ENCODE assay signal across 16 cellular contexts in genomic region chr10:86851329-86852207, GRCh38.
A peak's percentile ranks its signal among the peaks of the same experiment; 100 is the strongest.
DNase-seq lines count a peak whose midpoint lies in the region; ATAC-seq and FAIRE-seq lines count a peak whose summit lies in the region.
"Had no signal": no experiment of that assay in that cellular context is flagged by ENCODE, and none has a peak within 500 bp of the region (broad histone marks: within the 10 kb centered on the region; RNA-seq: fewer than 3 reads in every experiment).

No MANE protein-coding gene starts in this region.

- no peak overlapping the region for H2BK5ac ChIP-seq in mesenchymal stem cell (ENCODE audit: low read depth, low read length, poor library complexity, severe bottlenecking)

- 97% methylated on average over 9 of the region's 11 CpGs for WGBS in mesenchymal stem cell

- no peak overlapping the region for H3K4me2 ChIP-seq in mesenchymal stem cell (ENCODE audit: low read length, poor library complexity, severe bottlenecking)
- H3K4me2 ChIP-seq: BLaER1 had no signal

- H4K91ac ChIP-seq in mesenchymal stem cell (ENCODE audit: low read length): no peak overlapping the region

- FAIRE-seq in HTR-8/SVneo (lab: Jason Lieb, UNC): no peak
- FAIRE-seq: GM12892 had no signal

- H3K4me3 ChIP-seq in mesenchymal stem cell (ENCODE audit: insufficient read depth in 1 of 2, low read depth in 1 of 2, low read length in 2 of 2): peak overlapping the region in 1 of 2 experiments; percentile 52
- H3K4me3 ChIP-seq: BLaER1 had no signal

- no peak overlapping the region for H2AK5ac ChIP-seq in mesenchymal stem cell (ENCODE audit: low read length, severe bottlenecking)

- H3K79me1 ChIP-seq in mesenchymal stem cell (replicated peaks; ENCODE audit: low read length, poor library complexity, severe bottlenecking): peaks cover 11% of the 10 kb centered on the region

- ATAC-seq in GM21737 (IDR thresholded peaks at IDR 0.05; ENCODE audit: unreplicated experiment) (no peak), GM19328 (IDR thresholded peaks at IDR 0.05; ENCODE audit: unreplicated experiment) (no peak)
- ATAC-seq: activated CD8-positive, alpha-beta T cell treated with anti-CD3 and anti-CD28 coated beads, Interleukin-2, amount 10 ng/mL, durations not matched to agents 7 days and 5 days; Panc1; stimulated activated naive B cell treated with anti-CD40 and anti-IgM and Interleukin-4, amounts not matched to agents 10 μg/mL and 1 μg/mL and 100 μg/mL, for 72 hours had no signal

- no peak overlapping the region for H3K4ac ChIP-seq in mesenchymal stem cell (ENCODE audit: low read depth in 1 of 2, low read length in 2 of 2)

- H3K27ac ChIP-seq in mesenchymal stem cell (ENCODE audit: low read length, poor library complexity, severe bottlenecking): no peak overlapping the region
- H3K27ac ChIP-seq: BLaER1, parathyroid adenoma had no signal

- no peaks in the 10 kb centered on the region for H3K4me1 ChIP-seq in mesenchymal stem cell (ENCODE audit: control insufficient read depth, insufficient read depth, low read depth, low read length)
- H3K4me1 ChIP-seq: BLaER1, parathyroid adenoma had no signal

- H4K8ac ChIP-seq in mesenchymal stem cell (ENCODE audit: low read length): no peak overlapping the region

- H2BK15ac ChIP-seq in mesenchymal stem cell (ENCODE audit: low read depth, poor library complexity, severe bottlenecking): no peak overlapping the region

- no peak overlapping the region for H3K14ac ChIP-seq in mesenchymal stem cell (ENCODE audit: low read length in 2 of 2)

- no peak overlapping the region for H2AFZ ChIP-seq in mesenchymal stem cell (ENCODE audit: low read depth, low read length)
- H2AFZ ChIP-seq: parathyroid adenoma had no signal

- no peaks in the 10 kb centered on the region for H3K27me3 ChIP-seq in mesenchymal stem cell (ENCODE audit: control insufficient read depth in 1 of 2, insufficient read depth in 1 of 2, low read length in 2 of 2)
- H3K27me3 ChIP-seq: BLaER1 had no signal

- DNase-seq in AG08396 (ENCODE audit: low spot score) (peak; percentile 37), LHCN-M2 (ENCODE audit: low read depth) (peak; percentile 93), fibroblast of peridontal ligament (ENCODE audit: extremely low read depth) (peak; percentile 96), mesenchymal stem cell (no peak), NCI-H526 (lab: John Stamatoyannopoulos, UW) (no peak), HTR-8/SVneo (ENCODE audit: insufficient read length, low spot score) (no peak)
- DNase-seq: activated CD8-positive, alpha-beta T cell treated with anti-CD3 and anti-CD28 coated beads, Interleukin-2, amount 10 ng/mL, durations not matched to agents 7 days and 5 days; activated naive CD4-positive, alpha-beta T cell treated with Interleukin-2 at 50 U/mL for 16 hours; stimulated activated CD4-positive, alpha-beta T cell treated with anti-CD3 and anti-CD28 coated beads, Interleukin-2, amount 100 ng/mL, for 48 hours; stimulated activated naive B cell treated with anti-CD40 and anti-IgM and Interleukin-4, amounts not matched to agents 10 μg/mL and 1 μg/mL and 100 μg/mL, for 72 hours had no signal

- no peak overlapping the region for H2BK120ac ChIP-seq in mesenchymal stem cell (ENCODE audit: low read depth, low read length)

- H3K18ac ChIP-seq in mesenchymal stem cell (ENCODE audit: low read depth in 1 of 2, low read length in 2 of 2): no peak overlapping the region

- H3K36me3 ChIP-seq in mesenchymal stem cell (ENCODE audit: control insufficient read depth in 1 of 2, insufficient read depth in 2 of 2, low read depth in 1 of 2, low read length in 2 of 2): peaks cover 0 to 9% of the 10 kb centered on the region in 2 experiments
- H3K36me3 ChIP-seq: BLaER1 had no signal

- H2BK12ac ChIP-seq in mesenchymal stem cell (ENCODE audit: low read length in 2 of 2): no peak overlapping the region

- H3K9me3 ChIP-seq in mesenchymal stem cell (ENCODE audit: control insufficient read depth, low read length): no peaks in the 10 kb centered on the region

- H3K23ac ChIP-seq in mesenchymal stem cell (ENCODE audit: low read length in 2 of 2): no peak overlapping the region

- H3K9ac ChIP-seq in mesenchymal stem cell (ENCODE audit: low read length): peak overlapping the region; percentile 65
- H3K9ac ChIP-seq: BLaER1, parathyroid adenoma had no signal

Comparison
In these comparisons a context has a peak if more than half of its experiments do, and no peak if none do; other contexts are left out.
1. DNase-seq: peak in AG08396 (single experiment), LHCN-M2 (single experiment) and fibroblast of peridontal ligament (single experiment); none in mesenchymal stem cell (single experiment), NCI-H526 (0 of 2) and HTR-8/SVneo (single experiment).